In genomic region chr20:43938932-43939761, GRCh38 we compare ENCODE assay signal across 10 cellular contexts. TPM values are rescaled to one million over a fixed set of nuclear protein-coding genes. Genes with fewer than 3 reads are reported as not detected.
DNase-seq lines count a peak whose midpoint lies in the region; ATAC-seq, FAIRE-seq and TF ChIP-seq lines count a peak whose summit lies in the region.
"Had no signal": no experiment of that assay in that cellular context is flagged by ENCODE, and none has a peak within 500 bp of the region (broad histone marks: within the 10 kb centered on the region; RNA-seq: fewer than 3 reads in every experiment).

No MANE protein-coding gene starts in this region.

- intact Hi-C loops in A673 (cut with micrococcal nuclease; ENCODE audit: unreplicated experiment): no loop called here
- intact Hi-C loops in adrenal gland (cut with DNase I): no loop called here

- no peak overlapping the region for H2AFZ ChIP-seq in keratinocyte (ENCODE audit: control insufficient read depth, low read length)

- H3K9me3 ChIP-seq in A673 (ENCODE audit: low read depth, low read length, poor library complexity, severe bottlenecking) (no peaks in the 10 kb centered on the region), adrenal gland (replicated peaks in 1 of 3) (no peaks in the 10 kb centered on the region), keratinocyte (ENCODE audit: control insufficient read depth, low read depth, low read length) (no peaks in the 10 kb centered on the region)

- no peaks in the 10 kb centered on the region for H3K9me1 ChIP-seq in keratinocyte (ENCODE audit: control insufficient read depth, extremely low read depth, insufficient read depth, low read length)

- no peak for ATAC-seq in HG03108 (IDR thresholded peaks at IDR 0.05; ENCODE audit: unreplicated experiment)
- ATAC-seq in GM18505 (IDR thresholded peaks at IDR 0.05; ENCODE audit: unreplicated experiment): no peak

- DNase-seq in A673 (ENCODE audit: low spot score) (peak; percentile 93), adrenal gland (peak in 6 of 7 donors; percentile 69 to 88 (median 78)), keratinocyte (ENCODE audit: low read depth, low spot score) (peak; percentile 87), caudate nucleus (lab: John Stamatoyannopoulos, UW) (no peak), NCI-H748 treated with DMSO at 0.1 percent for 48 hours (lab: John Stamatoyannopoulos, UW) (no peak)
- DNase-seq: stimulated activated CD8-positive, alpha-beta memory T cell treated with anti-CD3 and anti-CD28 coated beads, Interleukin-4, amount 100 ng/mL, for 48 hours had no signal

- TF ChIP-seq CTCF in A673 (conservative IDR thresholded peaks at IDR 0.05; ENCODE audit: low read depth, low read length): no peak
- no peak for TF ChIP-seq CTCF in adrenal gland (IDR thresholded peaks at IDR 0.05)
- TF ChIP-seq CTCF in keratinocyte (optimal IDR thresholded peaks at IDR 0.05 in 1 of 3, IDR thresholded peaks at IDR 0.05 in 1 of 3, conservative IDR thresholded peaks at IDR 0.05 in 1 of 3; ENCODE audit: extremely low read depth in 1 of 3, insufficient read depth in 2 of 3, low read length in 3 of 3): no peak

- POLR2A ChIA-PET in A673 (lab: Charles Lee; ENCODE audit: low non-redundant PET): no interaction called here

- peak; percentile 20; the same call in 1 of the 2 replicates for TF ChIP-seq RAD21 in Ishikawa (IDR thresholded peaks at IDR 0.05; ENCODE audit: low read depth)

- H3K4me2 ChIP-seq in keratinocyte (ENCODE audit: control insufficient read depth, extremely low read depth, insufficient read depth, low read depth, low read length): peak overlapping the region; percentile 65

- peak; percentile 93 for FAIRE-seq in keratinocyte (lab: Jason Lieb, UNC)
- FAIRE-seq: islet of Langerhans had no signal

- H3K4me3 ChIP-seq in A673 (ENCODE audit: low read depth, low read length, poor library complexity, severe bottlenecking) (peak overlapping the region; percentile 4), adrenal gland (no peak overlapping the region), keratinocyte (ENCODE audit: control insufficient read depth in 2 of 3, extremely low read depth in 1 of 3, insufficient read depth in 2 of 3, low read depth in 1 of 3, low read length in 3 of 3) (no peak overlapping the region)

- TF ChIP-seq POLR2A in adrenal gland (IDR thresholded peaks at IDR 0.05) (no peak), GM18505 (IDR thresholded peaks at IDR 0.05; ENCODE audit: borderline replicate concordance, extremely low read depth, insufficient read depth, insufficient read length) (no peak)

- no peaks in the 10 kb centered on the region for H3K27me3 ChIP-seq in A673 (replicated peaks; ENCODE audit: insufficient read depth, low read depth, low read length, poor library complexity)
- no peaks in the 10 kb centered on the region for H3K27me3 ChIP-seq in adrenal gland
- peaks cover 7% of the 10 kb centered on the region for H3K27me3 ChIP-seq in keratinocyte (ENCODE audit: control insufficient read depth, extremely low read depth, insufficient read depth, low read length)

- dilution Hi-C loops in keratinocyte (cut with MboI; ENCODE audit: extremely low pct_ligation_motif_present, low sequenced_read_pairs): no loop called here

- H4K20me1 ChIP-seq in keratinocyte (ENCODE audit: control insufficient read depth, extremely low read depth, insufficient read depth, low read length): no peaks in the 10 kb centered on the region

- 27 to 53% (median 39%) methylated on average over 7 to 9 of the region's 9 CpGs for WGBS in adrenal gland, 4 donors

- no peak overlapping the region for H3K9ac ChIP-seq in keratinocyte (ENCODE audit: control insufficient read depth, extremely low read depth, insufficient read depth, low read length)

- H3K27ac ChIP-seq in A673 (ENCODE audit: low read depth, low read length, poor library complexity, severe bottlenecking) (peak overlapping the region; percentile 78), adrenal gland (peak overlapping the region in 1 of 5 donors; percentile 17), keratinocyte (ENCODE audit: control insufficient read depth, insufficient read depth, low read length) (peak overlapping the region; percentile 17), caudate nucleus (ENCODE audit: low read depth, low read length) (no peak overlapping the region)

- H3K4me1 ChIP-seq in A673 (ENCODE audit: insufficient read depth, low read length, poor library complexity, severe bottlenecking): peaks cover 81% of the 10 kb centered on the region
- peaks cover 0 to 34% of the 10 kb centered on the region in 2 donors for H3K4me1 ChIP-seq in adrenal gland (replicated peaks in 1 of 2)
- peaks cover 42% of the 10 kb centered on the region for H3K4me1 ChIP-seq in keratinocyte (ENCODE audit: control insufficient read depth, extremely low read depth, insufficient read depth, low read length)

- TF ChIP-seq EP300 in Ishikawa (IDR thresholded peaks at IDR 0.05; ENCODE audit: borderline replicate concordance): peak; percentile 83; the same call in 1 of the 2 replicates

- no TSS peak for BruUV-seq in A673 (replicated peaks; lab: Mats Ljungman, UMichigan)

- no peaks in the 10 kb centered on the region for H3K79me2 ChIP-seq in keratinocyte (ENCODE audit: control insufficient read depth, insufficient read depth, low read length)

- no peaks in the 10 kb centered on the region for H3K36me3 ChIP-seq in A673 (ENCODE audit: insufficient read depth, low read length, poor library complexity, severe bottlenecking)
- no peaks in the 10 kb centered on the region for H3K36me3 ChIP-seq in adrenal gland (replicated peaks in 1 of 2)
- no peaks in the 10 kb centered on the region for H3K36me3 ChIP-seq in keratinocyte (ENCODE audit: control insufficient read depth in 2 of 2, extremely low read depth in 1 of 2, insufficient read depth in 2 of 2, low read length in 2 of 2)

- CTCF ChIA-PET in A673 (lab: Charles Lee): no interaction called here

TF ChIP-seq in Ishikawa, 13 proteins besides CTCF, POLR2A, EP300 and RAD21:
- TF ChIP-seq TCF12 (IDR thresholded peaks at IDR 0.05; ENCODE audit: low read depth) (peak; percentile 89), MAX (IDR thresholded peaks at IDR 0.05) (peak; percentile 55), YY1 (IDR thresholded peaks at IDR 0.05; ENCODE audit: low read depth) (no peak), EGR1 (IDR thresholded peaks at IDR 0.05) (no peak), NFIC (IDR thresholded peaks at IDR 0.05) (peak; percentile 97), CREB1 (IDR thresholded peaks at IDR 0.05; ENCODE audit: low read depth) (no peak), USF1 (IDR thresholded peaks at IDR 0.05) (no peak), TAF1 (IDR thresholded peaks at IDR 0.05; ENCODE audit: low read depth) (no peak), ZBTB7A (IDR thresholded peaks at IDR 0.05; ENCODE audit: low read depth) (no peak), REST (IDR thresholded peaks at IDR 0.05; ENCODE audit: low read depth) (no peak), FOXM1 (IDR thresholded peaks at IDR 0.05; ENCODE audit: borderline replicate concordance, low read depth) (no peak), TEAD4 (IDR thresholded peaks at IDR 0.05) (peak; percentile 97), CEBPB (IDR thresholded peaks at IDR 0.05) (peak; percentile 89)

RNA-seq across cellular contexts. Expression of gene TOX2, which starts 24.5 kb away (rescaled TPM):
- total RNA-seq in A673 (2021) (107 and 117 TPM in 2 replicates), adrenal gland (1 to 10 TPM in 7 of 8 donors, under 1 TPM in 1; 0.42 to 7.6 (median 2.7) TPM)
- polyA plus RNA-seq in adrenal gland (1 to 10 TPM; 2.6 to 6.7 (median 3.3) TPM), keratinocyte (0.04 to 0.76 TPM (median 0.20 TPM) in 3 replicates)
- 0.19 TPM for polyA plus RNA-seq in keratinocyte (2011; ENCODE audit: low read depth)
- polyA plus RNA-seq in keratinocyte (2011; cell fraction: cytosol; rRNA removed): 0.32 and 0.61 TPM in 2 replicates
- 0.27 and 0.37 TPM in 2 replicates for polyA plus RNA-seq in keratinocyte (2011; cell fraction: nucleus; rRNA removed)
- 0.28 and 1.4 TPM in 2 replicates for polyA plus RNA-seq in keratinocyte (2012; ENCODE audit: low replicate concordance)
- polyA minus RNA-seq in keratinocyte: 0.26 to 1.1 TPM in 2 of 3 replicates, not detected in the other
- polyA minus RNA-seq in keratinocyte (2011; cell fraction: cytosol; rRNA and poly(A)+ RNA removed): not detected
- polyA minus RNA-seq in keratinocyte (2011; cell fraction: nucleus; rRNA and poly(A)+ RNA removed): 0.31 TPM in 1 of 2 replicates, not detected in the other

Comparison
In these comparisons a context has a peak if more than half of its experiments do, and no peak if none do; other contexts are left out.
1. DNase-seq: peak in A673 (single experiment), adrenal gland (6 of 7) and keratinocyte (single experiment); none in caudate nucleus (0 of 61) and NCI-H748 treated with DMSO at 0.1 percent for 48 hours (single experiment).
2. RNA of gene TOX2, which starts 24.5 kb away (total RNA-seq): 107 to 117 TPM in A673; 0.42 to 7.6 TPM in adrenal gland; every median in the first group is over 10 times any median in the second.